In the genomic region with DNA sequence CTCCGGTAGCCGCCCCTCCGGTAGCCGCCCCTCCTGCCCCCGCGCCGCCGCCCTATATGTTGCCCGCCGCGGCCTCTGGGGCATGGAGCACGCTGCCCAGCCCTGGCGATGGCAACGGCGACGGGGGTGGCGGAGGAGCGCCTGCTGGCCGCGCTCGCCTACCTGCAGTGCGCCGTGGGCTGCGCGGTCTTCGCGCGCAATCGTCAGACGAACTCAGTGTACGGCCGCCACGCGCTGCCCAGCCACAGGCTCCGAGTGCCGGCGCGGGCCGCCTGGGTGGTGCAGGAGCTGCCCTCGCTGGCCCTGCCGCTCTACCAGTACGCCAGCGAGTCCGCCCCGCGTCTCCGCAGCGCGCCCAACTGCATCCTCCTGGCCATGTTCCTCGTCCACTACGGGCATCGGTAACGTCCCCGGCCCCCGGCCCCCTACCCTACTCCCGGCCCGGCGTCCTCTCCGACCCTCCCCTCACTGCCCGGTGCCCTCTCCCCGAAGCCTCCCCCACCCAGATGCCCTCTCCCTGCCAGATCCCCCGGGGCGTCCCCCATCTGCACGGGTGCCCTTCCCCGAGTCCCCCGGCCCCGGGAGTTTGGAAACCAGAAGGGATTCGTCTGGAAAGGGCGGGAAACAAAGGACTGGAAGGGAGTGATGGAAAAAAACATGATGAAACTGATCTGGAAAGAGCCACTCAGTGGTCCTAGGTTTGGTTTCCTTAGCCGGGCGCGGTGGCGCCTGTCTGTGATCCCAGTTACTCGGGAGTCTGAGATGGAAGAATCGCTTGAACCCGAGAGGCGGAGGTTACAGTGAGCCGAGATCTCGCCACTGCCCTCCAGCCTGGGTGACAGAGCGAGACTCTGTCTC, we compare ENCODE assay signal across 8 cellular contexts. TPM values are rescaled to one million over a fixed set of nuclear protein-coding genes. Genes with fewer than 3 reads are reported as not detected.
DNase-seq lines count a peak whose midpoint lies in the region; ATAC-seq, FAIRE-seq and TF ChIP-seq lines count a peak whose summit lies in the region.

No MANE protein-coding gene starts in this region.

- H4K20me1 ChIP-seq in GM12878 (ENCODE audit: control insufficient read depth, insufficient read depth) = no peaks in the 10 kb centered on the region; the same call in 1 of the 2 replicates

- H3K27me3 ChIP-seq in GM12878 (replicated peaks in 1 of 2; ENCODE audit: control insufficient read depth in 2 of 2, insufficient read depth in 2 of 2, low read length in 1 of 2) = no peaks in the 10 kb centered on the region
- no peaks in the 10 kb centered on the region for H3K27me3 ChIP-seq in iPS-20b (ENCODE audit: insufficient read depth, low read length)

- FAIRE-seq in GM12878 (lab: Jason Lieb, UNC) = no peak

- peaks cover 0 to 22% of the 10 kb centered on the region in 2 experiments; a peak in 2 of 4 replicates for H3K36me3 ChIP-seq in GM12878 (ENCODE audit: control insufficient read depth in 2 of 2, insufficient read depth in 2 of 2, low read length in 1 of 2)
- H3K36me3 ChIP-seq in iPS-20b (ENCODE audit: insufficient read depth, low read depth, low read length) = peaks cover 31% of the 10 kb centered on the region

- H3K4me2 ChIP-seq in GM12878 (ENCODE audit: control insufficient read depth, insufficient read depth) = peak overlapping the region; percentile 81; the same call in 1 of the 2 replicates

- 1% methylated on average over 53 of the region's 80 CpGs for WGBS in GM12878 (ENCODE audit: insufficient coverage, insufficient replicate concordance, low lambda C conversion rate, missing lambda C conversion rate)

- in situ Hi-C loops in GM12878 (cut with MboI) = loop anchor here (5.0 kb wide), 1 partner anchor 104 kb away; no protein-coding TSS in a partner anchor

- H3K4me3 ChIP-seq in GM12878 (peak overlapping the region; percentile 98), iPS-20b (ENCODE audit: low read length) (peak overlapping the region; percentile 91), skin epidermis (peak overlapping the region; percentile 83 to 99 (median 91))

- H3K9me3 ChIP-seq in GM12878 (replicated peaks; ENCODE audit: control insufficient read depth, insufficient read depth, low read length) (no peaks in the 10 kb centered on the region; the same call in 2 of the 3 replicates), iPS-20b (ENCODE audit: insufficient read depth, low read depth, low read length) (no peaks in the 10 kb centered on the region)

- H3K36me3 Mint-ChIP-seq in CD14-positive monocyte = peaks cover 47 to 48% of the 10 kb centered on the region in 2 donors

- H3K27ac ChIP-seq in GM12878 (ENCODE audit: control insufficient read depth, insufficient read depth) (peak overlapping the region; percentile 97), iPS-20b (ENCODE audit: low read length) (no peak overlapping the region), skin epidermis (peak overlapping the region; percentile 68 to 100 (median 98))

- H3K9me3 Mint-ChIP-seq in CD14-positive monocyte = no peaks in the 10 kb centered on the region

- no TSS peak for BruUV-seq in GM12878 (replicated peaks; lab: Mats Ljungman, UMichigan)

- POLR2A ChIA-PET in GM12878 (lab: Charles Lee) = interaction anchor here (1.0 to 1.6 kb wide), 8 partner anchors 9 to 112 kb away, joined by 3 to 6 read pairs (median 4); a partner anchor contains a TSS

- H3K79me2 ChIP-seq in GM12878 (ENCODE audit: control insufficient read depth, insufficient read depth, low read length) = peaks cover 55% of the 10 kb centered on the region

- H3K4me1 Mint-ChIP-seq in CD14-positive monocyte = peaks cover 61% of the 10 kb centered on the region

- H3K9ac ChIP-seq in GM12878 (ENCODE audit: control insufficient read depth, insufficient read depth, low read length) (peak overlapping the region; percentile 98), iPS-20b (ENCODE audit: low read depth, low read length) (peak overlapping the region; percentile 91)

- peak overlapping the region; percentile 54 to 99 (median 86) for H3K27ac Mint-ChIP-seq in CD14-positive monocyte

- peak; percentile 75 for TF ChIP-seq POLR2A in GM12878 (IDR thresholded peaks at IDR 0.05; ENCODE audit: low read depth, low read length)

- TF ChIP-seq CTCF in CD14-positive monocyte (IDR thresholded peaks at IDR 0.05) (no peak), GM12878 (IDR thresholded peaks at IDR 0.05 in 2 of 3, conservative IDR thresholded peaks at IDR 0.05 in 1 of 3; ENCODE audit: control insufficient read depth in 2 of 3, extremely low read depth in 1 of 3, insufficient read depth in 1 of 3, low read depth in 3 of 3, low read length in 3 of 3) (no peak)

- TF ChIP-seq EP300 in GM12878 (IDR thresholded peaks at IDR 0.05; ENCODE audit: borderline replicate concordance in 1 of 2, control insufficient read depth in 1 of 2, low read depth in 2 of 2, low read length in 2 of 2) = no peak

- peak overlapping the region; percentile 86 to 98 for H3K4me3 Mint-ChIP-seq in CD14-positive monocyte

- RAD21 ChIA-PET in GM12878 (lab: Charles Lee; ENCODE audit: unreplicated experiment) = interaction anchor here (0.9 to 4.4 kb wide), 14 partner anchors 10 to 150 kb away, joined by 3 to 32 read pairs (median 4); a partner anchor contains a TSS

- DNase-seq in CD14-positive monocyte (ENCODE audit: low spot score) (no peak), NCI-H446 treated with DMSO at 0.1 percent for 48 hours (lab: John Stamatoyannopoulos, UW) (peak; percentile 21), GM12878 (ENCODE audit: low read depth, low spot score) (no peak)
- DNase-seq in stimulated activated CD4-positive, alpha-beta T cell treated with anti-CD3 and anti-CD28 coated beads, Interleukin-1b, Interleukin-23, amount 100 ng/mL, for 48 hours = no peak

- CTCF ChIA-PET in GM12878 (lab: Yijun Ruan, JAX) = interaction anchor here (0.5 to 2.8 kb wide), 9 partner anchors 18 to 169 kb away, joined by 3 to 19 read pairs (median 4); no protein-coding TSS in a partner anchor

- ATAC-seq in GM18520 (IDR thresholded peaks at IDR 0.05; ENCODE audit: unreplicated experiment) (peak; percentile 45), HG02973 (IDR thresholded peaks at IDR 0.05; ENCODE audit: unreplicated experiment) (peak; percentile 45), GM12878 (peak; percentile 73)

- intact Hi-C loops in CD14-positive monocyte (cut with micrococcal nuclease) = loop anchor here (2.0 to 10.0 kb wide), 5 partner anchors 79 to 1231 kb away; a partner anchor contains a TSS
- intact Hi-C loops in GM12878 (cut with micrococcal nuclease; ENCODE audit: unreplicated experiment) = loop anchor here (1.0 to 5.0 kb wide), 4 partner anchors 79 to 146 kb away; no protein-coding TSS in a partner anchor

- no peak for TF ChIP-seq RAD21 in GM12878 (IDR thresholded peaks at IDR 0.05; ENCODE audit: insufficient read depth, low read depth, low read length)

- H2AFZ ChIP-seq in GM12878 (ENCODE audit: control insufficient read depth, low read depth, low read length) = peak overlapping the region; percentile 83

- H3K27me3 Mint-ChIP-seq in CD14-positive monocyte (ENCODE audit: low read depth in 3 of 3) = peaks cover 1 to 8% (median 1%) of the 10 kb centered on the region in 3 donors

- peaks cover 4% of the 10 kb centered on the region; the same call in 1 of the 2 replicates for H3K4me1 ChIP-seq in GM12878 (ENCODE audit: control insufficient read depth, insufficient read depth, low read length)
- peaks cover 8% of the 10 kb centered on the region for H3K4me1 ChIP-seq in iPS-20b (ENCODE audit: insufficient read depth, low read length)

- SMC1A ChIA-PET in GM12878 (lab: Charles Lee; ENCODE audit: uncharacterized antibody, unreplicated experiment) = interaction anchor here (0.7 to 4.0 kb wide), 13 partner anchors 8 to 112 kb away, joined by 3 to 24 read pairs (median 5); no protein-coding TSS in a partner anchor

TF ChIP-seq in GM12878, 131 proteins besides CTCF, POLR2A, EP300 and RAD21 (continues in another document):
- TF ChIP-seq NR2F1 (conservative IDR thresholded peaks at IDR 0.05) (no peak), ATF7 (IDR thresholded peaks at IDR 0.05; ENCODE audit: low read depth) (no peak), TCF7 (IDR thresholded peaks at IDR 0.05; ENCODE audit: borderline replicate concordance) (no peak)

RNA-seq across cellular contexts. Expression of a gene that starts 0.5 kb away (rescaled TPM):
- polyA plus RNA-seq in CD14-positive monocyte (10 to 100 TPM; 26.0 to 34.7 TPM), GM12878 (2011; rRNA removed) (12.6 and 12.9 TPM in 2 replicates), GM12878 (2014; fragmentation: Illumina TruSeq; extraction: Trizol) (5.3 and 8.1 TPM in 2 replicates), GM12878 (2014; fragmentation: Nextera tagmentation; extraction: Ambion mirVana) (1 to 10 TPM in 1 of 2 experiments, under 1 TPM in 1; 0.76 to 2.0 TPM), GM12878 (2014; rRNA removed) (17.0 and 17.9 TPM in 2 replicates), GM12878 (2016; fragmentation: Nextera tagmentation; extraction: Ambion mirVana) (10 to 100 TPM; 15.0 to 16.5 TPM)
- total RNA-seq in GM12878 (2013; cell fraction: nucleolus; rRNA removed) = 20.1 and 28.6 TPM in 2 replicates
- total RNA-seq in GM12878 (2014; rRNA removed) (7.5 and 11.7 TPM in 2 replicates), GM12878 (2014; rRNA removed; fragmentation: Illumina TruSeq; extraction: Trizol) (4.7 and 4.9 TPM in 2 replicates), GM12878 (2021) (13.9 and 20.1 TPM in 2 replicates)
- 2.0 TPM for polyA plus RNA-seq in GM12878 (2011; ENCODE audit: low read depth)
- 8.7 and 12.2 TPM in 2 replicates for polyA plus RNA-seq in GM12878 (2011; cell fraction: cytosol; rRNA removed)
- polyA plus RNA-seq in GM12878 (2011; cell fraction: nucleus; rRNA removed) = 11.4 and 15.5 TPM in 2 replicates
- polyA plus RNA-seq in GM12878 (2012) = 5.6 and 8.6 TPM in 2 replicates
- 4.0 and 8.2 TPM in 2 replicates for polyA minus RNA-seq in GM12878 (2011; rRNA and poly(A)+ RNA removed)
- polyA minus RNA-seq in GM12878 (2011; cell fraction: cytosol; rRNA and poly(A)+ RNA removed) = 5.4 and 6.4 TPM in 2 replicates
- polyA minus RNA-seq in GM12878 (2011; cell fraction: nucleus; rRNA and poly(A)+ RNA removed) = 5.0 and 7.1 TPM in 2 replicates

RNA-seq across cellular contexts. Expression of a gene that starts 0.9 kb away (rescaled TPM):
- polyA plus RNA-seq in CD14-positive monocyte (10 to 100 TPM; 24.4 to 25.6 TPM), GM12878 (2011; rRNA removed) (89.9 and 94.7 TPM in 2 replicates), GM12878 (2014; fragmentation: Illumina TruSeq; extraction: Trizol) (91.1 and 99.8 TPM in 2 replicates), GM12878 (2014; fragmentation: Nextera tagmentation; extraction: Ambion mirVana) (10 to 100 TPM in 1 of 2 experiments, 1 to 10 TPM in 1; 8.0 to 10.8 TPM), GM12878 (2014; rRNA removed) (91.2 and 97.9 TPM in 2 replicates), GM12878 (2016; fragmentation: Nextera tagmentation; extraction: Ambion mirVana) (100 to 1,000 TPM; 104 to 112 TPM)
- 162 and 165 TPM in 2 replicates for total RNA-seq in GM12878 (2013; cell fraction: nucleolus; rRNA removed)
- total RNA-seq in GM12878 (2014; rRNA removed) (83.2 and 84.7 TPM in 2 replicates), GM12878 (2014; rRNA removed; fragmentation: Illumina TruSeq; extraction: Trizol) (77.2 and 83.0 TPM in 2 replicates), GM12878 (2021) (80.2 and 90.9 TPM in 2 replicates)
- polyA plus RNA-seq in GM12878 (2011; ENCODE audit: low read depth) = 43.8 TPM
- 71.1 and 76.2 TPM in 2 replicates for polyA plus RNA-seq in GM12878 (2011; cell fraction: cytosol; rRNA removed)
- polyA plus RNA-seq in GM12878 (2011; cell fraction: nucleus; rRNA removed) = 169 and 184 TPM in 2 replicates
- polyA plus RNA-seq in GM12878 (2012) = 58.5 and 58.7 TPM in 2 replicates
- polyA minus RNA-seq in GM12878 (2011; rRNA and poly(A)+ RNA removed) = 60.2 and 64.4 TPM in 2 replicates
- 23.5 and 32.2 TPM in 2 replicates for polyA minus RNA-seq in GM12878 (2011; cell fraction: cytosol; rRNA and poly(A)+ RNA removed)
- 50.4 and 83.9 TPM in 2 replicates for polyA minus RNA-seq in GM12878 (2011; cell fraction: nucleus; rRNA and poly(A)+ RNA removed)
